Comparison of ENCODE assay signal across 8 cellular contexts in genomic region chr1:184387871-184388670, GRCh38. TPM values are rescaled to one million over a fixed set of nuclear protein-coding genes. Genes with fewer than 3 reads are reported as not detected.
DNase-seq lines count a peak whose midpoint lies in the region; ATAC-seq and TF ChIP-seq lines count a peak whose summit lies in the region.

No MANE protein-coding gene starts in this region.

- peak; percentile 57 for DNase-seq in Caki2 (ENCODE audit: low read depth)
- DNase-seq in IMR-90 = peak; percentile 89
- peak; percentile 38 for DNase-seq in mucosa of gallbladder (ENCODE audit: low spot score)
- no peak for DNase-seq in type B pancreatic cell (ENCODE audit: extremely low spot score, unreplicated experiment)

- H3K23ac ChIP-seq in IMR-90 (ENCODE audit: low read depth, low read length) = peak overlapping the region; percentile 89

- H3K4me3 Mint-ChIP-seq in type B pancreatic cell = peak overlapping the region; percentile 91

- 0 out of 2 replicates have a peak, but pooled peaks have one; percentile 17 for TF ChIP-seq RAD21 in IMR-90 (IDR thresholded peaks at IDR 0.05; ENCODE audit: low read length)

- no peak overlapping the region for H4K5ac ChIP-seq in IMR-90 (ENCODE audit: low read depth, low read length)

- H2BK15ac ChIP-seq in IMR-90 (ENCODE audit: low read depth, low read length) = peak overlapping the region; percentile 50; the same call in 2 of the 3 replicates

- H3K36me3 ChIP-seq in IMR-90 (ENCODE audit: control insufficient read depth, insufficient read depth, low read length) (no peaks in the 10 kb centered on the region), esophagus (ENCODE audit: control insufficient read depth in 2 of 2, insufficient read depth in 2 of 2, low read length in 1 of 2) (no peaks in the 10 kb centered on the region)

- peaks cover 17 to 38% of the 10 kb centered on the region in 2 experiments; a peak in 3 of 4 replicates for H3K79me1 ChIP-seq in IMR-90 (ENCODE audit: low read depth in 1 of 2, low read length in 2 of 2)

- TF ChIP-seq POLR2A in IMR-90 (IDR thresholded peaks at IDR 0.05; ENCODE audit: low read depth, low read length) = no peak

- H3K4me1 Mint-ChIP-seq in type B pancreatic cell (ENCODE audit: unreplicated experiment) = peaks cover 30% of the 10 kb centered on the region

- 0% methylated on average over 3 of the region's 23 CpGs; no CpG with 5 or more reads in 1 of the 2 experiments for WGBS in IMR-90 (ENCODE audit: extremely low coverage in 2 of 2, insufficient read length in 1 of 2), 2 experiments
- WGBS in esophagus, 2 donors = 1% methylated on average over 23 of the region's 23 CpGs

- H3K36me3 Mint-ChIP-seq in type B pancreatic cell = peaks cover 2% of the 10 kb centered on the region

- ATAC-seq in IMR-90 (ENCODE audit: low read depth) (peak; percentile 18; the same call in 1 of the 2 replicates), HG03378 (IDR thresholded peaks at IDR 0.05; ENCODE audit: unreplicated experiment) (no peak), HG02642 (IDR thresholded peaks at IDR 0.05; ENCODE audit: poor library complexity, unreplicated experiment) (no peak)

- in situ Hi-C loops in Caki2 (cut with HindIII; ENCODE audit: low pct_unique_long_range_greater_than_20kb, low sequenced_read_pairs) (no loop called here), IMR-90 (cut with MboI; ENCODE audit: low sequenced_read_pairs) (no loop called here)

- no peaks in the 10 kb centered on the region; the same call in 1 of the 2 replicates for H3K9me1 ChIP-seq in IMR-90 (ENCODE audit: insufficient read depth, low read length)

- no peak overlapping the region for H2AK5ac ChIP-seq in IMR-90 (ENCODE audit: low read depth, low read length)

- peak overlapping the region; percentile 44 for H2BK5ac ChIP-seq in IMR-90 (ENCODE audit: low read depth, low read length, poor library complexity, severe bottlenecking)

- POLR2A ChIA-PET in IMR-90 (lab: Charles Lee; ENCODE audit: unreplicated experiment) = interaction anchor here (1.1 kb wide), 1 partner anchor 104 kb away, joined by 4 read pairs; no protein-coding TSS in a partner anchor

- CTCF ChIA-PET in IMR-90 (lab: Yijun Ruan, JAX) = interaction anchor here (0.7 kb wide), 1 partner anchor 201 kb away, joined by 3 read pairs; no protein-coding TSS in a partner anchor

- peaks cover 2% of the 10 kb centered on the region; the same call in 1 of the 2 replicates for H3K27me3 ChIP-seq in IMR-90 (ENCODE audit: control insufficient read depth, insufficient read depth, low read length)
- no peaks in the 10 kb centered on the region for H3K27me3 ChIP-seq in esophagus (ENCODE audit: control insufficient read depth in 1 of 2, insufficient read depth in 2 of 2, low read length in 2 of 2)

- H3K4ac ChIP-seq in IMR-90 (ENCODE audit: low read depth, low read length) = peak overlapping the region; percentile 42

- intact Hi-C loops in IMR-90 (cut with micrococcal nuclease) = loop anchor here (1.0 to 10.0 kb wide), 7 partner anchors 91 to 753 kb away; partner anchors contain the start of gene ARPC5

- peak overlapping the region; percentile 97 for H2AFZ ChIP-seq in IMR-90 (replicated peaks; ENCODE audit: low read length, poor library complexity)

- H4K91ac ChIP-seq in IMR-90 (ENCODE audit: insufficient read depth, low read depth, low read length) = 0 out of 2 replicates have a peak overlapping the region, but pooled peaks have one; percentile 5

- H3K4me3 ChIP-seq in IMR-90 (ENCODE audit: insufficient read depth, low read depth, low read length) (peak overlapping the region; percentile 61), WI38 (ENCODE audit: low read depth, low read length) (peak overlapping the region; percentile 81), esophagus (ENCODE audit: low read depth in 1 of 2, low read length in 2 of 2) (peak overlapping the region; percentile 81 to 94)

- H3K27ac ChIP-seq in IMR-90 (ENCODE audit: insufficient read depth, low read length) (peak overlapping the region; percentile 31; the same call in 1 of the 2 replicates), esophagus (ENCODE audit: low read depth in 2 of 2, low read length in 1 of 2) (peak overlapping the region; percentile 81 to 87)

- peak overlapping the region; percentile 56; the same call in 1 of the 2 replicates for H2BK20ac ChIP-seq in IMR-90 (ENCODE audit: low read depth, low read length)

- peak overlapping the region; percentile 53 for H3K9ac ChIP-seq in IMR-90 (ENCODE audit: low read depth, low read length)

- H3K9me3 Mint-ChIP-seq in type B pancreatic cell = no peaks in the 10 kb centered on the region

- peak overlapping the region; percentile 83 for H2AK9ac ChIP-seq in IMR-90 (replicated peaks; ENCODE audit: low read depth, low read length, poor library complexity)

- dilution Hi-C loops in IMR-90 (cut with HindIII; ENCODE audit: low sequenced_read_pairs, unreplicated experiment) = no loop called here

- no peaks in the 10 kb centered on the region for H3K9me3 ChIP-seq in IMR-90 (ENCODE audit: control insufficient read depth, insufficient read depth, low read length)
- no peaks in the 10 kb centered on the region for H3K9me3 ChIP-seq in esophagus (ENCODE audit: control insufficient read depth in 2 of 2, insufficient read depth in 1 of 2, low read depth in 1 of 2, low read length in 1 of 2)

- peak overlapping the region; percentile 29; the same call in 1 of the 2 replicates for H3K56ac ChIP-seq in IMR-90 (ENCODE audit: extremely low read depth, insufficient read depth, low read length)

- TF ChIP-seq CTCF in IMR-90 (conservative IDR thresholded peaks at IDR 0.05; ENCODE audit: low read depth, low read length) (no peak), WI38 (IDR thresholded peaks at IDR 0.05; ENCODE audit: low read depth, low read length) (no peak), type B pancreatic cell (conservative IDR thresholded peaks at IDR 0.05) (no peak)

- peaks cover 38% of the 10 kb centered on the region for H3K27me3 Mint-ChIP-seq in type B pancreatic cell

- no TSS peak for BruUV-seq in IMR-90 (replicated peaks; lab: Mats Ljungman, UMichigan)

- H2BK120ac ChIP-seq in IMR-90 (ENCODE audit: low read depth, low read length) = peak overlapping the region; percentile 66; the same call in 1 of the 2 replicates

- H3K4me2 ChIP-seq in IMR-90 (ENCODE audit: low read depth, low read length) = peak overlapping the region; percentile 85

- peak overlapping the region; percentile 79 for H3K14ac ChIP-seq in IMR-90 (replicated peaks; ENCODE audit: low read depth, low read length)

- peak overlapping the region; percentile 10; the same call in 1 of the 2 replicates for H3K18ac ChIP-seq in IMR-90 (ENCODE audit: low read depth, low read length)

- H4K8ac ChIP-seq in IMR-90 (ENCODE audit: low read depth in 2 of 2, low read length in 2 of 2) = peak overlapping the region in 1 of 2 experiments; percentile 23; a peak in 2 of 4 replicates

- peaks cover 3% of the 10 kb centered on the region; the same call in 1 of the 2 replicates for H4K20me1 ChIP-seq in IMR-90 (ENCODE audit: insufficient read depth, low read length)

- H3K27ac Mint-ChIP-seq in type B pancreatic cell = peak overlapping the region; percentile 69

- H3K4me1 ChIP-seq in IMR-90 (ENCODE audit: control insufficient read depth, insufficient read depth, low read length) (peaks cover 4% of the 10 kb centered on the region; the same call in 1 of the 2 replicates), esophagus (ENCODE audit: control insufficient read depth in 2 of 2, insufficient read depth in 2 of 2, low read length in 1 of 2) (peaks cover 0 to 4% of the 10 kb centered on the region in 2 donors)

TF ChIP-seq in IMR-90, 13 proteins besides CTCF, POLR2A, EP300 and RAD21:
- TF ChIP-seq SMC3 (IDR thresholded peaks at IDR 0.05; ENCODE audit: low read depth, low read length) (no peak), NFE2L2 (IDR thresholded peaks at IDR 0.05; ENCODE audit: low read depth, low read length) (no peak), MXI1 (IDR thresholded peaks at IDR 0.05; ENCODE audit: borderline replicate concordance, low read depth, low read length) (no peak), MAZ (IDR thresholded peaks at IDR 0.05; ENCODE audit: borderline replicate concordance, low read depth, low read length) (0 out of 2 replicates have a peak, but pooled peaks have one; percentile 13), CHD1 (IDR thresholded peaks at IDR 0.05; ENCODE audit: low read depth, low read length) (no peak), USF2 (IDR thresholded peaks at IDR 0.05; ENCODE audit: low read depth, low read length) (no peak), BHLHE40 (IDR thresholded peaks at IDR 0.05; ENCODE audit: low read depth, low read length) (no peak), CEBPB (IDR thresholded peaks at IDR 0.05; ENCODE audit: low read depth, low read length) (peak; percentile 65), MAFK (IDR thresholded peaks at IDR 0.05; ENCODE audit: low read depth, low read length) (no peak), FOS (IDR thresholded peaks at IDR 0.05; ENCODE audit: low read depth, low read length) (peak; percentile 23; the same call in 1 of the 2 replicates), RCOR1 (IDR thresholded peaks at IDR 0.05; ENCODE audit: insufficient replicate concordance, low read length) (no peak)

RNA-seq across cellular contexts. Expression of gene C1orf21, which starts 1.2 kb away (rescaled TPM):
- 2.2 and 8.4 TPM in 2 replicates for total RNA-seq in Caki2 (2014; rRNA removed; shearing (Covaris generic); ENCODE audit: low replicate concordance)
- total RNA-seq in IMR-90 (2012; rRNA removed) (9.9 and 15.8 TPM in 2 replicates), mucosa of gallbladder (57.8 TPM), type B pancreatic cell (ENCODE audit: low replicate concordance) (44.6 and 53.7 TPM in 2 replicates)
- polyA plus RNA-seq in IMR-90 (2012; rRNA removed) (5.9 and 6.4 TPM in 2 replicates), esophagus (10 to 100 TPM; 26.8 to 29.7 TPM)
- 0.59 and 0.69 TPM in 2 replicates for polyA plus RNA-seq in IMR-90 (2012; cell fraction: cytosol; rRNA removed)
- 0.55 and 3.0 TPM in 2 replicates for polyA plus RNA-seq in IMR-90 (2012; cell fraction: nucleus; rRNA removed; ENCODE audit: low replicate concordance)
